Comparison of ENCODE assay signal across 8 cellular contexts in genomic region chr10:62373995-62374861, GRCh38. TPM values are rescaled to one million over a fixed set of nuclear protein-coding genes. Genes with fewer than 3 reads are reported as not detected.
A peak's percentile ranks its signal among the peaks of the same experiment; 100 is the strongest.
DNase-seq lines count a peak whose midpoint lies in the region; ATAC-seq and TF ChIP-seq lines count a peak whose summit lies in the region.

Gene ZNF365, plus strand, starts transcription at chr10:62374369. Its CDS starts 1,825 bp downstream, at chr10:62376194.

- no peaks in the 10 kb centered on the region for H3K9me3 Mint-ChIP-seq in activated naive CD4-positive, alpha-beta T cell treated with anti-CD3 and anti-CD28 coated beads, Interleukin-2, amount 10 ng/mL, durations not matched to agents 7 days and 5 days
- H3K9me3 Mint-ChIP-seq in osteocyte (ENCODE audit: unreplicated experiment), result no peaks in the 10 kb centered on the region

- H2AFZ ChIP-seq in OCI-LY3 (ENCODE audit: low read depth, low read length), result peak within 1 kb of the TSS; percentile 91

- no peaks in the 10 kb centered on the region for H3K36me3 ChIP-seq in OCI-LY3 (replicated peaks; ENCODE audit: low read depth, low read length)
- no peaks in the 10 kb centered on the region for H3K36me3 ChIP-seq in vagina

- H3K4me3 ChIP-seq in OCI-LY3 (ENCODE audit: low read length), result peak within 1 kb of the TSS; percentile 87
- peak within 1 kb of the TSS; percentile 52 to 74 for H3K4me3 ChIP-seq in vagina

- no peaks in the 10 kb centered on the region for H4K20me1 ChIP-seq in OCI-LY3 (ENCODE audit: insufficient read depth, low read length)

- peak within 1 kb of the TSS; percentile 57 for H3K9ac ChIP-seq in OCI-LY3 (ENCODE audit: low read length)

- DNase-seq in activated naive CD4-positive, alpha-beta T cell treated with anti-CD3 and anti-CD28 coated beads, Interleukin-2, amount 10 ng/mL, durations not matched to agents 7 days and 5 days, result peak; percentile 56
- DNase-seq in head of caudate nucleus (peak; percentile 70 to 95 (median 85)), osteocyte (ENCODE audit: extremely low spot score, unreplicated experiment) (peak; percentile 85), vagina (ENCODE audit: extremely low spot score in 2 of 2) (no peak), HCEC 1CT (no peak)

- no peak within 1 kb of the TSS for H3K27ac Mint-ChIP-seq in activated naive CD4-positive, alpha-beta T cell treated with anti-CD3 and anti-CD28 coated beads, Interleukin-2, amount 10 ng/mL, durations not matched to agents 7 days and 5 days
- H3K27ac Mint-ChIP-seq in osteocyte (ENCODE audit: unreplicated experiment), result peak within 1 kb of the TSS; percentile 16

- no peaks in the 10 kb centered on the region for H3K79me2 ChIP-seq in OCI-LY3 (ENCODE audit: low read length)

- peaks cover 39% of the 10 kb centered on the region for H3K27me3 Mint-ChIP-seq in activated naive CD4-positive, alpha-beta T cell treated with anti-CD3 and anti-CD28 coated beads, Interleukin-2, amount 10 ng/mL, durations not matched to agents 7 days and 5 days
- H3K27me3 Mint-ChIP-seq in osteocyte (ENCODE audit: unreplicated experiment), result peaks cover under 1% of the 10 kb centered on the region

- H3K4me3 Mint-ChIP-seq in activated naive CD4-positive, alpha-beta T cell treated with anti-CD3 and anti-CD28 coated beads, Interleukin-2, amount 10 ng/mL, durations not matched to agents 7 days and 5 days, result peak within 1 kb of the TSS; percentile 69
- peak within 1 kb of the TSS; percentile 80 for H3K4me3 Mint-ChIP-seq in osteocyte (ENCODE audit: unreplicated experiment)

- peak; percentile 58 for ATAC-seq in GM18511 (IDR thresholded peaks at IDR 0.05; ENCODE audit: unreplicated experiment)
- no peak for ATAC-seq in GM21367 (IDR thresholded peaks at IDR 0.05; ENCODE audit: unreplicated experiment)

- H3K4me1 Mint-ChIP-seq in activated naive CD4-positive, alpha-beta T cell treated with anti-CD3 and anti-CD28 coated beads, Interleukin-2, amount 10 ng/mL, durations not matched to agents 7 days and 5 days, result peaks cover 10% of the 10 kb centered on the region
- peaks cover 9% of the 10 kb centered on the region for H3K4me1 Mint-ChIP-seq in osteocyte (ENCODE audit: unreplicated experiment)

- H3K9me3 ChIP-seq in OCI-LY3 (ENCODE audit: insufficient read depth, low read length) (no peaks in the 10 kb centered on the region), vagina (no peaks in the 10 kb centered on the region)

- H3K27ac ChIP-seq in OCI-LY3 (ENCODE audit: low read length), result no peak within 1 kb of the TSS
- H3K27ac ChIP-seq in vagina, result peak within 1 kb of the TSS; percentile 54

- intact Hi-C loops in head of caudate nucleus (cut with DNase I), result no loop called here
- intact Hi-C loops in vagina (cut with DNase I), result no loop called here

- CTCF ChIA-PET in activated naive CD4-positive, alpha-beta T cell treated with anti-CD3 and anti-CD28 coated beads, Interleukin-2, amount 10 ng/mL, durations not matched to agents 7 days and 5 days (lab: Charles Lee), result no interaction called here

- H3K36me3 Mint-ChIP-seq in activated naive CD4-positive, alpha-beta T cell treated with anti-CD3 and anti-CD28 coated beads, Interleukin-2, amount 10 ng/mL, durations not matched to agents 7 days and 5 days, result no peaks in the 10 kb centered on the region
- no peaks in the 10 kb centered on the region for H3K36me3 Mint-ChIP-seq in osteocyte (ENCODE audit: unreplicated experiment)

- H3K27me3 ChIP-seq in OCI-LY3 (ENCODE audit: low read depth, low read length) (0 out of 2 replicates have a peak, but pooled peaks cover 3% of the 10 kb centered on the region), vagina (no peaks in the 10 kb centered on the region)

- peaks cover 4% of the 10 kb centered on the region for H3K4me1 ChIP-seq in OCI-LY3 (ENCODE audit: low read length)
- peaks cover 15% of the 10 kb centered on the region for H3K4me1 ChIP-seq in vagina

- TF ChIP-seq CTCF in OCI-LY3 (IDR thresholded peaks at IDR 0.05; ENCODE audit: low read depth, low read length), result no peak
- TF ChIP-seq CTCF in osteocyte (IDR thresholded peaks at IDR 0.05), result peak; percentile 23
- TF ChIP-seq CTCF in vagina (IDR thresholded peaks at IDR 0.05), result no peak

- no peak for TF ChIP-seq POLR2A in vagina (IDR thresholded peaks at IDR 0.05)

- peak within 1 kb of the TSS; percentile 89 for H3K4me2 ChIP-seq in OCI-LY3 (ENCODE audit: low read length)

RNA-seq across cellular contexts. Expression of gene ZNF365, which starts in this region (rescaled TPM):
- total RNA-seq in osteocyte (0.44 and 1.0 TPM in 2 replicates), vagina (0.74 TPM)

Comparison
In these comparisons a context has a peak if more than half of its experiments do, and no peak if none do; other contexts are left out.
1. DNase-seq: peak in activated naive CD4-positive, alpha-beta T cell treated with anti-CD3 and anti-CD28 coated beads, Interleukin-2, amount 10 ng/mL, durations not matched to agents 7 days and 5 days (single experiment), head of caudate nucleus (42 of 42) and osteocyte (single experiment); none in vagina (0 of 2) and HCEC 1CT (single experiment).